ENCODE assay signal across 13 cellular contexts in the genomic region with DNA sequence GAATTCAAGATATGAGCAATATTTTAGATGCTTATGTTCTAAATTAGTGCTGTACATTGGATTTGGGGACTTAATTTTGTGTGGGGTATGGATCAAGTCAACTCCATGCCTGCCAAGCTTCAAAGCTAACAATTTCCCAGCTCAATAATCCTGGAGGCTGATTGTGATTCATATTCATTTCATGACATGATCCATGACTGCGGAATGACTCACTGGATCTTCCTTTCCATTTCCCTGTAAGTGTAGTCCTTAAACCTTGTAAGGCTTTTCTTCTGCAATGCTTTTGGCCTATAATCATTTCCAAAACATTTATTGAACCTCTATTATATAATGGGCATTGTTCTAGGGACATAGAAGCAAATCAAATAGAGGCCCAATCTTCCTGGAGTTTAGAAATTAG. TPM values are rescaled to one million over a fixed set of nuclear protein-coding genes. Genes with fewer than 3 reads are reported as not detected.
DNase-seq lines count a peak whose midpoint lies in the region.
"Had no signal": no experiment of that assay in that cellular context is flagged by ENCODE, and none has a peak within 500 bp of the region (broad histone marks: within the 10 kb centered on the region; RNA-seq: fewer than 3 reads in every experiment).

No MANE protein-coding gene starts in this region.

- peak overlapping the region; percentile 86 for H3K27ac ChIP-seq in BLaER1

- H3K4me3 ChIP-seq in BLaER1: no peak overlapping the region

- H4K20me1 ChIP-seq in BLaER1: no peaks in the 10 kb centered on the region

- H3K36me3 ChIP-seq in BLaER1: peaks cover 11% of the 10 kb centered on the region; the same call in 1 of the 2 replicates

- peak; percentile 79 for DNase-seq in NCI-H226
- DNase-seq in dermis blood vessel endothelial cell: peak; percentile 90
- DNase-seq in myocyte (ENCODE audit: low read depth): peak; percentile 70
- no peak for DNase-seq in NCI-H146 (lab: John Stamatoyannopoulos, UW)
- DNase-seq in activated CD4-positive, alpha-beta T cell treated with anti-CD3 and anti-CD28 coated beads for 48 hours: no peak
- no peak for DNase-seq in NCI-H187 (lab: John Stamatoyannopoulos, UW)
- DNase-seq in NCI-H2107 treated with DMSO at 0.1 percent for 48 hours (lab: John Stamatoyannopoulos, UW; ENCODE audit: unreplicated experiment): no peak
- DNase-seq: activated B cell treated with CpG ODN at 0.5 μM for 24 hours; CD8-positive, alpha-beta memory T cell; MV-4-11; NCI-H510A had no signal

- peak overlapping the region; percentile 49; the same call in 1 of the 2 replicates for H3K9ac ChIP-seq in BLaER1

- peaks cover 34% of the 10 kb centered on the region for H3K9me3 ChIP-seq in BLaER1

- H3K4me2 ChIP-seq in BLaER1: peak overlapping the region; percentile 69

- H3K27me3 ChIP-seq in BLaER1: no peaks in the 10 kb centered on the region

- H3K4me1 ChIP-seq in BLaER1: peaks cover 70% of the 10 kb centered on the region

RNA-seq across cellular contexts. Expression of a gene that starts 44.8 kb away (rescaled TPM):
- total RNA-seq in dermis blood vessel endothelial cell (773 and 867 TPM in 2 replicates), myocyte (16.1 and 20.2 TPM in 2 replicates)
- polyA plus RNA-seq in myocyte (2012): 1,172 TPM
- total RNA-seq: activated T-helper 17 cell treated with anti-CD3 and anti-CD28 coated beads, Interleukin-2, amount 50 U/mL, for 72 hours; CD8-positive, alpha-beta memory T cell had no signal
- polyA plus RNA-seq: CD8-positive, alpha-beta memory T cell had no signal

Comparison
In these comparisons a context has a peak if more than half of its experiments do, and no peak if none do; other contexts are left out.
1. DNase-seq: peak in NCI-H226 (single experiment), dermis blood vessel endothelial cell (single experiment) and myocyte (single experiment); none in NCI-H146 (single experiment), activated CD4-positive, alpha-beta T cell treated with anti-CD3 and anti-CD28 coated beads for 48 hours (single experiment), NCI-H187 (0 of 2) and NCI-H2107 treated with DMSO at 0.1 percent for 48 hours (single experiment).
2. RNA of a gene that starts 44.8 kb away (total RNA-seq): 773 to 867 TPM in dermis blood vessel endothelial cell; 16.1 to 20.2 TPM in myocyte; every median in the first group is over 10 times any median in the second.